ENCODE assay signal across 19 cellular contexts in the genomic region with DNA sequence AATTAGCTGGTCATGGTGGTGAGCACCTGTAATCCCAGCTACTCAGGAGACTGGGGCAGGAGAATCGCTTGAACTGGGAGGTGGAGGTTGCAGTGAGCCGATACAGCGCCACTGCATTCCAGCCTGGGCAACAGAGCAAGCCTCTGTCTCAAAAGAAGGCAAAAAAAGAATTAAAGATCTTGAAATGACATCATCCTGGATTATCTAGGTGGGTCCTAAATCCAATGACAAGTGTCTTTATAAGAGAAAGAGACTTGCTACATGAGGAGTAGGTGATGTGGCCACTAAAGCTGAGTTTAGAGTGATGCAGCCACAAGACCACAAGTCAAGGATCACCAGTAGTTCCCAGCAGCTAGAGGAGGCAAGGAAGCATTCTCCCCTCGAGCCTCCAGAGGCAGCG. TPM values are rescaled to one million over a fixed set of nuclear protein-coding genes. Genes with fewer than 3 reads are reported as not detected.
"Had no signal": no experiment of that assay in that cellular context is flagged by ENCODE, and none has a peak within 500 bp of the region (broad histone marks: within the 10 kb centered on the region; RNA-seq: fewer than 3 reads in every experiment).

No MANE protein-coding gene starts in this region.

- H3K27ac Mint-ChIP-seq: activated naive CD4-positive, alpha-beta T cell treated with anti-CD3 and anti-CD28 coated beads for 36 hours; nephron progenitor cell had no signal

- H3K9me3 Mint-ChIP-seq: activated naive CD4-positive, alpha-beta T cell treated with anti-CD3 and anti-CD28 coated beads for 36 hours; activated T-cell treated with anti-CD3 and anti-CD28 coated beads, Interleukin-2, amount 50 U/mL, for 4 hours; nephron progenitor cell had no signal

- H3K4me1 ChIP-seq: body of pancreas, foreskin keratinocyte, sigmoid colon, thyroid gland had no signal

- ATAC-seq: activated T-cell treated with anti-CD3 and anti-CD28 coated beads, Interleukin-2, amount 50 U/mL, for 4 hours; body of pancreas; foreskin keratinocyte; left lobe of liver had no signal

- H3K4me3 ChIP-seq: body of pancreas, dorsolateral prefrontal cortex, lung, sigmoid colon, thyroid gland had no signal

- DNase-seq: activated CD4-positive, alpha-beta T cell treated with anti-CD3 and anti-CD28 coated beads, Interleukin-2, amount 50 U/mL, for 1 hour; activated CD4-positive, CD25-positive, alpha-beta regulatory T cell treated with anti-CD3 and anti-CD28 coated beads, Interleukin-2, amount 50 U/mL, for 72 hours; activated CD8-positive, alpha-beta memory T cell treated with anti-CD3 and anti-CD28 coated beads, Interleukin-2, amount 50 U/mL, for 4 hours; activated naive CD4-positive, alpha-beta T cell treated with anti-CD3 and anti-CD28 coated beads for 36 hours; activated T-cell treated with anti-CD3 and anti-CD28 coated beads, Interleukin-2, amount 50 U/mL, for 4 hours; body of pancreas; dorsolateral prefrontal cortex; foreskin keratinocyte; kidney; midbrain; nephron progenitor cell; nucleus accumbens; sigmoid colon; stimulated activated CD4-positive, alpha-beta T cell treated with anti-CD3 and anti-CD28 coated beads, Interleukin-4, amount 100 ng/mL, for 4 hours; stimulated activated naive CD4-positive, alpha-beta T cell; thyroid gland had no signal

- H3K4me3 Mint-ChIP-seq: activated naive CD4-positive, alpha-beta T cell treated with anti-CD3 and anti-CD28 coated beads for 36 hours; activated T-cell treated with anti-CD3 and anti-CD28 coated beads, Interleukin-2, amount 50 U/mL, for 4 hours; nephron progenitor cell had no signal

- H3K36me3 ChIP-seq: sigmoid colon, thyroid gland had no signal

- H3K4me1 Mint-ChIP-seq: nephron progenitor cell had no signal

- H3K27ac ChIP-seq: body of pancreas, dorsolateral prefrontal cortex, foreskin keratinocyte, sigmoid colon, thyroid gland had no signal

- H3K9me3 ChIP-seq: body of pancreas, sigmoid colon, thyroid gland had no signal

- H3K27me3 ChIP-seq: body of pancreas, dorsolateral prefrontal cortex, thyroid gland had no signal

RNA-seq across cellular contexts. Expression of a gene that starts 15.8 kb away (rescaled TPM):
- total RNA-seq: epithelial cell of proximal tubule had no signal
